In the genomic region with DNA sequence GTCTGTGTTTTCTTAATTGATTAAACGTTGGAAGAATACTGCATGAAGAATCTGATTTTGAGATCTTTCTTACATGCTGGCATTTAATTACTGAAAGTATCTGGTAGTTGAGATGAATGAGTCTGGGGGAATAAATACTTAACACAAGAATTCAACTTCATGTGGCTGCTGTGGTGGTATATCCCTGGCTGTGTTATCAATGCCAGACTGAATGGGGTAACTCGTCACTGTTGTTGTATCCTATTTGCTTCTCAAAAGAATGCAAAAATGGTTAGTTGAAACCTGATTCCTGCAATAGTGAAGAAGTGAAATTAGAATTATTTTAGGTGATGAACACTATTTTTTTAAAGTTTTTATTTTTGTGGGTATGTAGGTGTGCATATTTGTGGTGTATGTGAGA, we compare ENCODE assay signal across 1 cellular context.
TF ChIP-seq lines count a peak whose summit lies in the region.

No MANE protein-coding gene starts in this region.

TF ChIP-seq in IMR-90, 13 proteins besides CTCF, POLR2A, EP300 and RAD21:
- no peak for TF ChIP-seq BHLHE40 (IDR thresholded peaks at IDR 0.05; ENCODE audit: low read depth, low read length)
- TF ChIP-seq, protein P1, sequence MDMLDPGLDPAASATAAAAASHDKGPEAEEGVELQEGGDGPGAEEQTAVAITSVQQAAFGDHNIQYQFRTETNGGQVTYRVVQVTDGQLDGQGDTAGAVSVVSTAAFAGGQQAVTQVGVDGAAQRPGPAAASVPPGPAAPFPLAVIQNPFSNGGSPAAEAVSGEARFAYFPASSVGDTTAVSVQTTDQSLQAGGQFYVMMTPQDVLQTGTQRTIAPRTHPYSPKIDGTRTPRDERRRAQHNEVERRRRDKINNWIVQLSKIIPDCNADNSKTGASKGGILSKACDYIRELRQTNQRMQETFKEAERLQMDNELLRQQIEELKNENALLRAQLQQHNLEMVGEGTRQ (IDR thresholded peaks at IDR 0.05; ENCODE audit: low read depth, low read length): no peak
- TF ChIP-seq SMC3 (IDR thresholded peaks at IDR 0.05; ENCODE audit: low read depth, low read length): no peak
- TF ChIP-seq NFE2L2 (IDR thresholded peaks at IDR 0.05; ENCODE audit: low read depth, low read length): no peak
- TF ChIP-seq, protein P2, sequence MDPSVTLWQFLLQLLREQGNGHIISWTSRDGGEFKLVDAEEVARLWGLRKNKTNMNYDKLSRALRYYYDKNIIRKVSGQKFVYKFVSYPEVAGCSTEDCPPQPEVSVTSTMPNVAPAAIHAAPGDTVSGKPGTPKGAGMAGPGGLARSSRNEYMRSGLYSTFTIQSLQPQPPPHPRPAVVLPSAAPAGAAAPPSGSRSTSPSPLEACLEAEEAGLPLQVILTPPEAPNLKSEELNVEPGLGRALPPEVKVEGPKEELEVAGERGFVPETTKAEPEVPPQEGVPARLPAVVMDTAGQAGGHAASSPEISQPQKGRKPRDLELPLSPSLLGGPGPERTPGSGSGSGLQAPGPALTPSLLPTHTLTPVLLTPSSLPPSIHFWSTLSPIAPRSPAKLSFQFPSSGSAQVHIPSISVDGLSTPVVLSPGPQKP (IDR thresholded peaks at IDR 0.05; ENCODE audit: borderline replicate concordance, low read depth, low read length): no peak
- no peak for TF ChIP-seq CHD1 (IDR thresholded peaks at IDR 0.05; ENCODE audit: low read depth, low read length)
- TF ChIP-seq MXI1 (IDR thresholded peaks at IDR 0.05; ENCODE audit: borderline replicate concordance, low read depth, low read length): no peak
- no peak for TF ChIP-seq RFX5 (IDR thresholded peaks at IDR 0.05; ENCODE audit: low read depth, low read length)
- TF ChIP-seq MAZ (IDR thresholded peaks at IDR 0.05; ENCODE audit: borderline replicate concordance, low read depth, low read length): no peak
- no peak for TF ChIP-seq CEBPB (IDR thresholded peaks at IDR 0.05; ENCODE audit: low read depth, low read length)
- no peak for TF ChIP-seq RCOR1 (IDR thresholded peaks at IDR 0.05; ENCODE audit: insufficient replicate concordance, low read length)
- no peak for TF ChIP-seq MAFK (IDR thresholded peaks at IDR 0.05; ENCODE audit: low read depth, low read length)
- no peak for TF ChIP-seq FOS (IDR thresholded peaks at IDR 0.05; ENCODE audit: low read depth, low read length)
TF ChIP-seq in IMR-90: peak in this region for 0.
